Comparison of ENCODE assay signal across 10 cellular contexts in genomic region chr1:39525366-39526165, GRCh38. TPM values are rescaled to one million over a fixed set of nuclear protein-coding genes. Genes with fewer than 3 reads are reported as not detected.
DNase-seq lines count a peak whose midpoint lies in the region; ATAC-seq and TF ChIP-seq lines count a peak whose summit lies in the region.
"Had no signal": no experiment of that assay in that cellular context is flagged by ENCODE, and none has a peak within 500 bp of the region (broad histone marks: within the 10 kb centered on the region; RNA-seq: fewer than 3 reads in every experiment).

No MANE protein-coding gene starts in this region.

- H4K91ac ChIP-seq in H9 (ENCODE audit: insufficient read length, low read depth, low read length), result no peak overlapping the region

- H3K4me2 ChIP-seq in H9 (ENCODE audit: insufficient read depth, insufficient read length, low read length), result no peak overlapping the region

- TF ChIP-seq POLR2A in GM15510 (IDR thresholded peaks at IDR 0.05; ENCODE audit: borderline replicate concordance, extremely low read depth, insufficient read length), result peak; percentile 31

- peaks cover 16 to 23% (median 20%) of the 10 kb centered on the region in 3 donors for H3K4me1 Mint-ChIP-seq in IgD-negative memory B cell
- H3K4me1 Mint-ChIP-seq in H9, result peaks cover 0 to 5% of the 10 kb centered on the region in 2 experiments; a peak in 2 of 4 replicates

- DNase-seq in Right ventricle myocardium superior (no peak), omental fat pad (ENCODE audit: low spot score) (no peak), H9 (no peak), H7 (no peak)

- H3K79me1 ChIP-seq in H9 (ENCODE audit: insufficient read depth, low read depth, low read length, poor library complexity, severe bottlenecking), result no peaks in the 10 kb centered on the region

- ATAC-seq in GM21423 (IDR thresholded peaks at IDR 0.05; ENCODE audit: unreplicated experiment) (peak; percentile 97), Right ventricle myocardium superior (ENCODE audit: poor library complexity) (peak; percentile 44), omental fat pad (ENCODE audit: low FRiP score) (no peak), esophagus mucosa (no peak)

- H4K8ac ChIP-seq in H9 (replicated peaks; ENCODE audit: insufficient read length, low read depth, low read length), result no peak overlapping the region

- no peak overlapping the region for H2BK20ac ChIP-seq in H9 (ENCODE audit: low read depth, low read length, poor library complexity, severe bottlenecking)

- H3K4me3 Mint-ChIP-seq in IgD-negative memory B cell (peak overlapping the region; percentile 4 to 86 (median 74)), H9 (no peak overlapping the region)

- no peaks in the 10 kb centered on the region for H4K20me1 ChIP-seq in H9 (ENCODE audit: control insufficient read depth, insufficient read depth, insufficient read length)

- H3K27me3 ChIP-seq in H9 (ENCODE audit: insufficient read depth, low read length) (no peaks in the 10 kb centered on the region), H7 (ENCODE audit: control insufficient read depth, insufficient read depth, low read length) (no peaks in the 10 kb centered on the region)
- H3K27me3 ChIP-seq: cardiac muscle cell, neutrophil had no signal

- no peak overlapping the region; the same call in 1 of the 2 replicates for H3K14ac ChIP-seq in H9 (ENCODE audit: insufficient read depth, low read length)

- H3K27me3 Mint-ChIP-seq in IgD-negative memory B cell (no peaks in the 10 kb centered on the region), H9 (ENCODE audit: low read depth) (peaks cover 1% of the 10 kb centered on the region; the same call in 1 of the 2 replicates)

- no peak overlapping the region for H2AK5ac ChIP-seq in H9 (ENCODE audit: insufficient read length, low read length)

- H3K9me3 Mint-ChIP-seq in IgD-negative memory B cell (no peaks in the 10 kb centered on the region), H9 (no peaks in the 10 kb centered on the region)

- no peak overlapping the region for H2BK15ac ChIP-seq in H9 (ENCODE audit: low read depth, low read length)

- WGBS in H9 (ENCODE audit: extremely low coverage, insufficient read length, low lambda C conversion rate), result no CpG with 5 or more reads among the region's 17 CpGs

- TF ChIP-seq CTCF in omental fat pad (IDR thresholded peaks at IDR 0.05), result no peak
- no peak for TF ChIP-seq CTCF in H9 (conservative IDR thresholded peaks at IDR 0.05)

- H3K36me3 Mint-ChIP-seq in IgD-negative memory B cell (peaks cover 1% of the 10 kb centered on the region), H9 (ENCODE audit: insufficient read depth in 1 of 3, low read depth in 3 of 3) (peaks cover 0 to 15% (median 0%) of the 10 kb centered on the region in 3 experiments; a peak in 2 of 7 replicates)

- H3K27ac Mint-ChIP-seq in IgD-negative memory B cell, result peak overlapping the region; percentile 57 to 93 (median 67)
- H3K27ac Mint-ChIP-seq in H9, result no peak overlapping the region

- no peak overlapping the region for H4K5ac ChIP-seq in H9 (ENCODE audit: insufficient read length, low read depth, low read length)

- H2BK12ac ChIP-seq in H9 (ENCODE audit: insufficient read length, low read depth, low read length), result no peak overlapping the region

- no peak overlapping the region for H3K23ac ChIP-seq in H9 (ENCODE audit: insufficient read length, low read depth, low read length)

- H2BK120ac ChIP-seq in H9 (ENCODE audit: low read depth, low read length, poor library complexity, severe bottlenecking), result no peak overlapping the region

- H3K9ac ChIP-seq in H9 (ENCODE audit: extremely low read depth, insufficient read length, low read length), result no peak overlapping the region

- H3K18ac ChIP-seq in H9 (ENCODE audit: insufficient read length, low read depth, low read length), result no peak overlapping the region

- H3T11ph ChIP-seq in H9 (ENCODE audit: low read length), result no peak overlapping the region

- H3K23me2 ChIP-seq in H9 (ENCODE audit: insufficient read length, low read depth, low read length, poor library complexity, severe bottlenecking), result no peaks in the 10 kb centered on the region

- no peak overlapping the region for H2AFZ ChIP-seq in H9 (ENCODE audit: low read length)

- H3K9me3 ChIP-seq in H9 (ENCODE audit: control insufficient read depth, low read depth, low read length), result no peaks in the 10 kb centered on the region
- H3K9me3 ChIP-seq: neutrophil had no signal

- H3K56ac ChIP-seq in H9 (ENCODE audit: insufficient read length, low read depth, low read length), result no peak overlapping the region

- no peaks in the 10 kb centered on the region for H3K79me2 ChIP-seq in H9 (ENCODE audit: insufficient read depth, low read length)

- H3K4me3 ChIP-seq in H7 (ENCODE audit: insufficient read depth, low read depth, low read length), result no peak overlapping the region
- H3K4me3 ChIP-seq: cardiac muscle cell had no signal

- no peaks in the 10 kb centered on the region for H3K4me1 ChIP-seq in H9 (ENCODE audit: insufficient read depth, low read length)

- H3K36me3 ChIP-seq in H7 (replicated peaks; ENCODE audit: control insufficient read depth, insufficient read depth, low read length), result no peaks in the 10 kb centered on the region
- H3K36me3 ChIP-seq: cardiac muscle cell had no signal

- H3K27ac ChIP-seq in H9 (ENCODE audit: insufficient read length, low read depth, low read length), result no peak overlapping the region
- H3K27ac ChIP-seq: cardiac muscle cell, neutrophil had no signal

- H2BK5ac ChIP-seq in H9 (ENCODE audit: insufficient read length, low read length), result no peak overlapping the region

- intact Hi-C loops in Right ventricle myocardium superior (cut with DNase I), result no loop called here

- no peak overlapping the region for H3K4ac ChIP-seq in H9 (ENCODE audit: low read depth, low read length)

RNA-seq across cellular contexts. Expression of gene BMP8A, which starts 34.1 kb away (rescaled TPM):
- 0.21 TPM for polyA plus RNA-seq in IgD-negative memory B cell
- total RNA-seq in Right ventricle myocardium superior (0.30 TPM), omental fat pad (1 to 10 TPM in 1 of 4 donors, not detected in 3; 2.0 TPM), H9 (2021) (0.52 and 0.94 TPM in 2 replicates), esophagus mucosa (not detected)
- 0.07 and 0.81 TPM in 2 replicates for total RNA-seq in H7 (2014; rRNA removed; shearing (Covaris generic))

RNA-seq across cellular contexts. Expression of gene PABPC4, which starts 51.0 kb away (rescaled TPM):
- 29.2 TPM for polyA plus RNA-seq in IgD-negative memory B cell
- total RNA-seq in Right ventricle myocardium superior (232 TPM), omental fat pad (100 to 1,000 TPM; 142 to 379 (median 186) TPM), H9 (2021) (368 and 377 TPM in 2 replicates), esophagus mucosa (134 TPM)
- 185 and 193 TPM in 2 replicates for total RNA-seq in H7 (2014; rRNA removed; shearing (Covaris generic))

Comparison
In these comparisons a context has a peak if more than half of its experiments do, and no peak if none do; other contexts are left out.
1. ATAC-seq: peak in GM21423 (single experiment) and Right ventricle myocardium superior (single experiment); none in omental fat pad (single experiment) and esophagus mucosa (single experiment).
2. H3K27ac Mint-ChIP-seq: peak in IgD-negative memory B cell (3 of 3); none in H9 (0 of 3).
3. H3K4me3 Mint-ChIP-seq: peak in IgD-negative memory B cell (4 of 4); none in H9 (0 of 2).